In the genomic region with DNA sequence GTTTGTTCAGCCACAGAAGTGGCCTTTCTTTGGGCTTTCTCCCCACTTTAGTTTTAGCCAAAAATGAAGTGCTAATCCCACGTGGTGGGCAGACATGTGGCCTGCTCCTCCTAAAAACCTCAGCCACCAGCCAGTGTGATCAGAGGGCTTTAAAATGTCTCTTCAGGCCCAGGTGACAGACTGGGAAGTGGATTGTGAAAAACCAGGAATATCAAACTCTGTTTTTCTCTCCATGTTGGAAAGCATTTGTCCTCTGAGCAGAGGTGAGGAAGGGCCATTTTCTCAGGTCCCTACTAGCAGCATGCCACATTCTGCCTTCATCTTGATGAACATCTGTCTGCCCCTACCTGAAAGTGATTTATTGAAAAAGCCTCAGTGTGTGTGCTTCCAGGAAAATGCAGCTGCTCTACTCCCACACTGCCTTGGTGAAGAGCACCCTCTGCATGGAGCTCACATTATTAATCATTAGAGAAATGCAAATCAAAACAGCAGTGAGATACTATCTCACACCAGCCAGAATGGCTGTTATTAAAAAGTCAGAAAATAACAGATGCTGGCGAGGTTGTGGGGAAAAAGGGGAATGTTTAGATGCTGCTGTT, we compare ENCODE assay signal across 18 cellular contexts.
DNase-seq lines count a peak whose midpoint lies in the region; ATAC-seq and TF ChIP-seq lines count a peak whose summit lies in the region.
"Had no signal": no experiment of that assay in that cellular context is flagged by ENCODE, and none has a peak within 500 bp of the region (broad histone marks: within the 10 kb centered on the region; RNA-seq: fewer than 3 reads in every experiment).

No MANE protein-coding gene starts in this region.

- H3K9ac ChIP-seq in neural progenitor cell, result no peak overlapping the region
- H3K9ac ChIP-seq: BLaER1 treated with 17β-estradiol and CSF1 and Interleukin-3, amounts not matched to agents 10 nM and 100 nM had no signal

- no peaks in the 10 kb centered on the region for H3K27me3 Mint-ChIP-seq in activated CD4-positive, alpha-beta T cell treated with anti-CD3 and anti-CD28 coated beads, Interleukin-2, amount 10 ng/mL, durations not matched to agents 24 days and 14 days
- H3K27me3 Mint-ChIP-seq in activated T-helper 17 cell treated with anti-CD3 and anti-CD28 coated beads, Interleukin-2, amount 50 U/mL, for 72 hours, result no peaks in the 10 kb centered on the region
- H3K27me3 Mint-ChIP-seq in neural progenitor cell (ENCODE audit: insufficient read depth, low read depth) (no peaks in the 10 kb centered on the region), Caco-2 (ENCODE audit: insufficient read depth, unreplicated experiment) (no peaks in the 10 kb centered on the region)

- intact Hi-C loops in activated CD4-positive, alpha-beta T cell treated with anti-CD3 and anti-CD28 coated beads, Interleukin-2, amount 10 ng/mL, durations not matched to agents 24 days and 14 days (cut with micrococcal nuclease), result no loop called here
- intact Hi-C loops in Caco-2 (cut with micrococcal nuclease; ENCODE audit: unreplicated experiment), result no loop called here

- no peaks in the 10 kb centered on the region for H3K79me2 ChIP-seq in neural progenitor cell (ENCODE audit: low read depth)
- H3K79me2 ChIP-seq: hepatocyte had no signal

- H4K20me1 ChIP-seq in neural progenitor cell (ENCODE audit: low read depth), result no peaks in the 10 kb centered on the region
- H4K20me1 ChIP-seq: BLaER1 treated with 17β-estradiol and CSF1 and Interleukin-3, amounts not matched to agents 10 nM and 100 nM had no signal

- peak overlapping the region; percentile 24 for H3K4me3 Mint-ChIP-seq in activated CD4-positive, alpha-beta T cell treated with anti-CD3 and anti-CD28 coated beads, Interleukin-2, amount 10 ng/mL, durations not matched to agents 24 days and 14 days
- H3K4me3 Mint-ChIP-seq in activated T-helper 17 cell treated with anti-CD3 and anti-CD28 coated beads, Interleukin-2, amount 50 U/mL, for 72 hours, result peak overlapping the region; percentile 24
- H3K4me3 Mint-ChIP-seq in neural progenitor cell (no peak overlapping the region), Caco-2 (ENCODE audit: unreplicated experiment) (no peak overlapping the region)

- no peak for TF ChIP-seq CTCF in neural progenitor cell (IDR thresholded peaks at IDR 0.05)
- no peak for TF ChIP-seq CTCF in Caco-2 (IDR thresholded peaks at IDR 0.05; ENCODE audit: insufficient read depth in 1 of 2, low read depth in 1 of 2, low read length in 1 of 2, severe bottlenecking in 1 of 2, unreplicated experiment in 1 of 2)

- POLR2A ChIA-PET in Caco-2 (lab: Charles Lee), result no interaction called here

- no TSS peak for BruUV-seq in Caco-2 (replicated peaks; lab: Mats Ljungman, UMichigan)

- CTCF ChIA-PET in Caco-2 (lab: Charles Lee), result no interaction called here

- H3K9me3 Mint-ChIP-seq in activated CD4-positive, alpha-beta T cell treated with anti-CD3 and anti-CD28 coated beads, Interleukin-2, amount 10 ng/mL, durations not matched to agents 24 days and 14 days, result peaks cover 4% of the 10 kb centered on the region
- H3K9me3 Mint-ChIP-seq in activated T-helper 17 cell treated with anti-CD3 and anti-CD28 coated beads, Interleukin-2, amount 50 U/mL, for 72 hours, result no peaks in the 10 kb centered on the region
- H3K9me3 Mint-ChIP-seq in neural progenitor cell (peaks cover 2% of the 10 kb centered on the region), Caco-2 (ENCODE audit: unreplicated experiment) (no peaks in the 10 kb centered on the region)

- H3K36me3 Mint-ChIP-seq in activated CD4-positive, alpha-beta T cell treated with anti-CD3 and anti-CD28 coated beads, Interleukin-2, amount 10 ng/mL, durations not matched to agents 24 days and 14 days (ENCODE audit: low read depth), result peaks cover 4% of the 10 kb centered on the region
- H3K36me3 Mint-ChIP-seq in activated T-helper 17 cell treated with anti-CD3 and anti-CD28 coated beads, Interleukin-2, amount 50 U/mL, for 72 hours (ENCODE audit: low read depth), result no peaks in the 10 kb centered on the region
- H3K36me3 Mint-ChIP-seq in neural progenitor cell (no peaks in the 10 kb centered on the region), Caco-2 (ENCODE audit: insufficient read depth, unreplicated experiment) (peaks cover 5% of the 10 kb centered on the region)

- no peak overlapping the region for H3K27ac ChIP-seq in neural progenitor cell
- H3K27ac ChIP-seq: hepatocyte, neutrophil, thoracic aorta had no signal

- no peak overlapping the region for H3K27ac Mint-ChIP-seq in activated CD4-positive, alpha-beta T cell treated with anti-CD3 and anti-CD28 coated beads, Interleukin-2, amount 10 ng/mL, durations not matched to agents 24 days and 14 days
- H3K27ac Mint-ChIP-seq in activated T-helper 17 cell treated with anti-CD3 and anti-CD28 coated beads, Interleukin-2, amount 50 U/mL, for 72 hours, result no peak overlapping the region
- H3K27ac Mint-ChIP-seq in neural progenitor cell, result no peak overlapping the region
- no peak overlapping the region for H3K27ac Mint-ChIP-seq in Caco-2 (ENCODE audit: unreplicated experiment)

- DNase-seq in activated CD4-positive, alpha-beta T cell treated with anti-CD3 and anti-CD28 coated beads, Interleukin-2, amount 10 ng/mL, durations not matched to agents 24 days and 14 days, result peak; percentile 59
- DNase-seq in activated CD4-positive, alpha-beta T cell treated with anti-CD3 and anti-CD28 coated beads for 1 hour, result no peak
- DNase-seq in neural progenitor cell (ENCODE audit: low spot score), result no peak
- no peak for DNase-seq in Caco-2
- no peak for DNase-seq in NCI-H2227 treated with DMSO at 0.1 percent for 48 hours (lab: John Stamatoyannopoulos, UW)
- DNase-seq: dermis blood vessel endothelial cell, NCI-H1436 treated with DMSO at 0.1 percent for 48 hours, NCI-H226 had no signal

- ATAC-seq in HG03378 (IDR thresholded peaks at IDR 0.05; ENCODE audit: unreplicated experiment) (peak; percentile 14), HG02981 (IDR thresholded peaks at IDR 0.05; ENCODE audit: unreplicated experiment) (no peak)
- ATAC-seq in activated T-helper 17 cell treated with anti-CD3 and anti-CD28 coated beads, Interleukin-2, amount 50 U/mL, for 72 hours (replicated peaks), result no peak
- ATAC-seq: activated CD4-positive, CD25-positive, alpha-beta regulatory T cell treated with anti-CD3 and anti-CD28 coated beads, Interleukin-2, amount 50 U/mL, for 24 hours; HepG2; SK-N-SH treated with all-trans-retinoic acid at 6 μM for 48 hours had no signal

- peaks cover 48% of the 10 kb centered on the region for H3K4me1 Mint-ChIP-seq in activated CD4-positive, alpha-beta T cell treated with anti-CD3 and anti-CD28 coated beads, Interleukin-2, amount 10 ng/mL, durations not matched to agents 24 days and 14 days
- H3K4me1 Mint-ChIP-seq in activated T-helper 17 cell treated with anti-CD3 and anti-CD28 coated beads, Interleukin-2, amount 50 U/mL, for 72 hours, result peaks cover 47% of the 10 kb centered on the region
- peaks cover 23% of the 10 kb centered on the region for H3K4me1 Mint-ChIP-seq in neural progenitor cell
- H3K4me1 Mint-ChIP-seq in Caco-2 (ENCODE audit: low read depth, unreplicated experiment), result peaks cover 31% of the 10 kb centered on the region

- H3K4me1 ChIP-seq in neural progenitor cell (peaks cover 36% of the 10 kb centered on the region), Caco-2 (peaks cover 42% of the 10 kb centered on the region)

- H3K9me3 ChIP-seq in neural progenitor cell (ENCODE audit: low read depth) (no peaks in the 10 kb centered on the region), Caco-2 (no peaks in the 10 kb centered on the region)
- H3K9me3 ChIP-seq: neutrophil, thoracic aorta had no signal

- no peaks in the 10 kb centered on the region for H3F3A ChIP-seq in neural progenitor cell (ENCODE audit: low read depth)

- H2AFZ ChIP-seq in neural progenitor cell (replicated peaks), result peak overlapping the region; percentile 65
- H2AFZ ChIP-seq: hepatocyte had no signal

- H3K36me3 ChIP-seq in neural progenitor cell, result no peaks in the 10 kb centered on the region
- H3K36me3 ChIP-seq in Caco-2 (ENCODE audit: control insufficient read depth, insufficient read depth, low read length), result no peaks in the 10 kb centered on the region
- H3K36me3 ChIP-seq: neutrophil, thoracic aorta had no signal

- H3K4me3 ChIP-seq in neural progenitor cell (no peak overlapping the region), Caco-2 (ENCODE audit: low read depth, low read length) (no peak overlapping the region)
- H3K4me3 ChIP-seq: BLaER1 treated with 17β-estradiol and CSF1 and Interleukin-3, amounts not matched to agents 10 nM and 100 nM; hepatocyte; thoracic aorta had no signal

- H3K4me2 ChIP-seq in neural progenitor cell, result no peak overlapping the region
- H3K4me2 ChIP-seq: hepatocyte had no signal

- H3K27me3 ChIP-seq in neural progenitor cell (no peaks in the 10 kb centered on the region), Caco-2 (replicated peaks; ENCODE audit: control insufficient read depth, insufficient read depth, low read length) (no peaks in the 10 kb centered on the region)
- H3K27me3 ChIP-seq: BLaER1 treated with 17β-estradiol and CSF1 and Interleukin-3, amounts not matched to agents 10 nM and 100 nM; hepatocyte; neutrophil had no signal

Comparison
In these comparisons a context has a peak if more than half of its experiments do, and no peak if none do; other contexts are left out.
1. H3K4me3 Mint-ChIP-seq: peak in activated CD4-positive, alpha-beta T cell treated with anti-CD3 and anti-CD28 coated beads, Interleukin-2, amount 10 ng/mL, durations not matched to agents 24 days and 14 days (single experiment) and activated T-helper 17 cell treated with anti-CD3 and anti-CD28 coated beads, Interleukin-2, amount 50 U/mL, for 72 hours (single experiment); none in neural progenitor cell (single experiment) and Caco-2 (single experiment).